9 cellular contexts compared by ENCODE assay signal in the genomic region with DNA sequence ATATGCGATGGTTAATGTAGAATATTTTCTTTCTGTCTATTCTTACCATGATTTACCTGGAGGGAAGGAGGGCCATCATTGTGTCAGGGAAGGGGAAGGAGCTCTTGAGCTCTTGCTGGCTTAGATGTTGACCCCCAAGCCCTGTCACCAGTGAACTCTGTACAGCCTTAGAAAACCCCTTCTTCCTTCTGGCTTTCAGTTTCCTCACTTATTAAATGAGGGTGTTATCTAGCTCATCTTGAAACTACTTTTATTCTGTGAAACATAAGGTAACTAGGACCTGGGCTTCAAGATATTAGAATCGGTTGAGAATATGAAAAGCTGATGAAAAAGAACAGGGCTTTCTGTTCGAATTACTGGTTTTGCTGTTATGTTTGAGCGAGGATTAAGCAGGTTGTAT. TPM values are rescaled to one million over a fixed set of nuclear protein-coding genes. Genes with fewer than 3 reads are reported as not detected.
DNase-seq lines count a peak whose midpoint lies in the region; ATAC-seq and TF ChIP-seq lines count a peak whose summit lies in the region.
"Had no signal": no experiment of that assay in that cellular context is flagged by ENCODE, and none has a peak within 500 bp of the region (broad histone marks: within the 10 kb centered on the region; RNA-seq: fewer than 3 reads in every experiment).

No MANE protein-coding gene starts in this region.

- no peaks in the 10 kb centered on the region for H3K36me3 ChIP-seq in WERI-Rb-1
- H3K36me3 ChIP-seq in CD8-positive, alpha-beta memory T cell (ENCODE audit: insufficient read depth, low read length): no peaks in the 10 kb centered on the region

- no peak for TF ChIP-seq CTCF in WERI-Rb-1 (IDR thresholded peaks at IDR 0.05; ENCODE audit: low read depth, low read length)

- H3K4me3 ChIP-seq in WERI-Rb-1 (ENCODE audit: low read depth, low read length): no peak overlapping the region
- no peak overlapping the region for H3K4me3 ChIP-seq in CD8-positive, alpha-beta memory T cell (ENCODE audit: low read length)

- H3K27ac Mint-ChIP-seq in naive B cell: peak overlapping the region in 4 of 6 donors; percentile 15 to 79 (median 51)
- no peak overlapping the region for H3K27ac Mint-ChIP-seq in CD8-positive, alpha-beta memory T cell
- H3K27ac Mint-ChIP-seq: activated naive CD4-positive, alpha-beta T cell treated with anti-CD3 and anti-CD28 coated beads for 36 hours had no signal

- H3K27me3 Mint-ChIP-seq in naive B cell: no peaks in the 10 kb centered on the region
- no peaks in the 10 kb centered on the region for H3K27me3 Mint-ChIP-seq in CD8-positive, alpha-beta memory T cell

- peaks cover 16 to 24% of the 10 kb centered on the region in 2 donors for H3K36me3 Mint-ChIP-seq in naive B cell
- H3K36me3 Mint-ChIP-seq in CD8-positive, alpha-beta memory T cell: peaks cover 0 to 3% (median 0%) of the 10 kb centered on the region in 3 donors

- no peaks in the 10 kb centered on the region for H3K27me3 ChIP-seq in WERI-Rb-1 (ENCODE audit: insufficient read depth, low read depth, severe bottlenecking)
- no peaks in the 10 kb centered on the region for H3K27me3 ChIP-seq in CD8-positive, alpha-beta memory T cell (ENCODE audit: insufficient read depth, low read length, poor library complexity, severe bottlenecking)

- CTCF ChIA-PET in CD8-positive, alpha-beta memory T cell (lab: Charles Lee): no interaction called here

- H3K4me1 ChIP-seq in CD8-positive, alpha-beta memory T cell (ENCODE audit: insufficient read depth, low read length): no peaks in the 10 kb centered on the region

- no peaks in the 10 kb centered on the region for H3K9me3 ChIP-seq in WERI-Rb-1 (ENCODE audit: severe bottlenecking)
- no peaks in the 10 kb centered on the region for H3K9me3 ChIP-seq in CD8-positive, alpha-beta memory T cell (ENCODE audit: low read length)

- POLR2A ChIA-PET in CD8-positive, alpha-beta memory T cell (lab: Charles Lee): no interaction called here

- H3K4me3 Mint-ChIP-seq in naive B cell: no peak overlapping the region
- no peak overlapping the region for H3K4me3 Mint-ChIP-seq in CD8-positive, alpha-beta memory T cell
- H3K4me3 Mint-ChIP-seq: activated naive CD4-positive, alpha-beta T cell treated with anti-CD3 and anti-CD28 coated beads for 36 hours had no signal

- no peak for DNase-seq in naive B cell
- no peak for DNase-seq in WERI-Rb-1
- DNase-seq in CD8-positive, alpha-beta memory T cell: no peak
- DNase-seq in GM19240 (ENCODE audit: insufficient read length, low spot score): no peak
- DNase-seq: activated naive CD4-positive, alpha-beta T cell treated with anti-CD3 and anti-CD28 coated beads for 36 hours; NCI-H524 treated with DMSO at 0.1 percent for 48 hours had no signal

- peaks cover 26 to 28% (median 27%) of the 10 kb centered on the region in 3 donors for H3K4me1 Mint-ChIP-seq in naive B cell
- H3K4me1 Mint-ChIP-seq in CD8-positive, alpha-beta memory T cell: peaks cover 0 to 5% (median 4%) of the 10 kb centered on the region in 3 donors

- no peaks in the 10 kb centered on the region for H3K9me3 Mint-ChIP-seq in naive B cell
- peaks cover 0 to 2% (median 0%) of the 10 kb centered on the region in 5 donors for H3K9me3 Mint-ChIP-seq in CD8-positive, alpha-beta memory T cell
- H3K9me3 Mint-ChIP-seq: activated naive CD4-positive, alpha-beta T cell treated with anti-CD3 and anti-CD28 coated beads for 36 hours had no signal

- peak; percentile 85 for ATAC-seq in GM18907 (IDR thresholded peaks at IDR 0.05; ENCODE audit: unreplicated experiment)
- peak; percentile 89 for ATAC-seq in GM21717 (IDR thresholded peaks at IDR 0.05; ENCODE audit: unreplicated experiment)
- ATAC-seq in HG03175 (IDR thresholded peaks at IDR 0.05; ENCODE audit: unreplicated experiment): peak; percentile 85
- ATAC-seq in naive B cell (ENCODE audit: low read depth in 2 of 2): peak; percentile 65 to 81

- H3K27ac ChIP-seq in WERI-Rb-1: no peak overlapping the region
- H3K27ac ChIP-seq in CD8-positive, alpha-beta memory T cell (ENCODE audit: low read depth, low read length): no peak overlapping the region

RNA-seq across cellular contexts. Expression of a gene that starts 25.1 kb away (rescaled TPM):
- polyA plus RNA-seq in naive B cell (ENCODE audit: low read depth in 6 of 6): under 1 TPM in 4 of 6 donors, not detected in 2; 0.17 to 0.98 (median 0.67) TPM
- total RNA-seq in CD8-positive, alpha-beta memory T cell: not detected
- polyA plus RNA-seq in CD8-positive, alpha-beta memory T cell: not detected
- total RNA-seq: activated naive CD4-positive, alpha-beta T cell treated with anti-CD3 and anti-CD28 coated beads for 36 hours had no signal

RNA-seq across cellular contexts. Expression of a gene that starts 26.2 kb away (rescaled TPM):
- polyA plus RNA-seq in naive B cell (ENCODE audit: low read depth in 6 of 6): 10 to 100 TPM; 40.0 to 68.7 (median 51.8) TPM
- 10 to 100 TPM; 11.9 to 13.0 TPM for total RNA-seq in CD8-positive, alpha-beta memory T cell
- polyA plus RNA-seq in CD8-positive, alpha-beta memory T cell: 7.9 TPM

Comparison
In these comparisons a context has a peak if more than half of its experiments do, and no peak if none do; other contexts are left out.
1. H3K27ac Mint-ChIP-seq: peak in naive B cell (4 of 6); none in CD8-positive, alpha-beta memory T cell (0 of 8).
2. Peak in every context shown above with its lines, with median percentiles within 50 percentile points of each other: ATAC-seq.